ENCODE assay signal across 8 cellular contexts in genomic region chr1:210598135-210598652, GRCh38.
DNase-seq lines count a peak whose midpoint lies in the region; ATAC-seq and TF ChIP-seq lines count a peak whose summit lies in the region.

No MANE protein-coding gene starts in this region.

- peak overlapping the region; percentile 97 for H3K27ac Mint-ChIP-seq in osteocyte (ENCODE audit: unreplicated experiment)
- no peak overlapping the region for H3K27ac Mint-ChIP-seq in activated CD4-positive, alpha-beta T cell treated with anti-CD3 and anti-CD28 coated beads for 36 hours

- no peaks in the 10 kb centered on the region for H3K27me3 Mint-ChIP-seq in osteocyte (ENCODE audit: unreplicated experiment)
- peaks cover 4% of the 10 kb centered on the region for H3K27me3 Mint-ChIP-seq in activated CD4-positive, alpha-beta T cell treated with anti-CD3 and anti-CD28 coated beads for 36 hours

- TF ChIP-seq CTCF in coronary artery (IDR thresholded peaks at IDR 0.05), result no peak
- TF ChIP-seq CTCF in osteocyte (IDR thresholded peaks at IDR 0.05), result no peak

- DNase-seq in GM04503 (ENCODE audit: low read depth) (peak; percentile 95), M059J (ENCODE audit: low read depth) (peak; percentile 100), coronary artery (ENCODE audit: low spot score) (no peak), osteocyte (ENCODE audit: extremely low spot score, unreplicated experiment) (no peak), NCI-H1694 (lab: John Stamatoyannopoulos, UW) (no peak), NCI-H1105 (lab: John Stamatoyannopoulos, UW) (no peak)
- DNase-seq in stimulated activated naive CD4-positive, alpha-beta T cell treated with Interleukin-2 at 50 U/mL for 16 hours (lab: John Stamatoyannopoulos, UW), result no peak
- no peak for DNase-seq in activated CD4-positive, alpha-beta T cell treated with anti-CD3 and anti-CD28 coated beads for 36 hours

- H3K36me3 Mint-ChIP-seq in osteocyte (ENCODE audit: unreplicated experiment), result peaks cover 4% of the 10 kb centered on the region
- H3K36me3 Mint-ChIP-seq in activated CD4-positive, alpha-beta T cell treated with anti-CD3 and anti-CD28 coated beads for 36 hours (ENCODE audit: low read depth), result no peaks in the 10 kb centered on the region

- H3K9me3 Mint-ChIP-seq in osteocyte (ENCODE audit: unreplicated experiment), result peaks cover 6% of the 10 kb centered on the region
- no peaks in the 10 kb centered on the region for H3K9me3 Mint-ChIP-seq in activated CD4-positive, alpha-beta T cell treated with anti-CD3 and anti-CD28 coated beads for 36 hours (ENCODE audit: low read depth)

- no peak overlapping the region for H3K4me3 ChIP-seq in coronary artery

- intact Hi-C loops in activated CD4-positive, alpha-beta T cell treated with anti-CD3 and anti-CD28 coated beads for 36 hours (cut with DNase I, micrococcal nuclease), result no loop called here

- H3K4me1 Mint-ChIP-seq in osteocyte (ENCODE audit: unreplicated experiment), result peaks cover 26% of the 10 kb centered on the region
- H3K4me1 Mint-ChIP-seq in activated CD4-positive, alpha-beta T cell treated with anti-CD3 and anti-CD28 coated beads for 36 hours, result no peaks in the 10 kb centered on the region

- H3K4me3 Mint-ChIP-seq in osteocyte (ENCODE audit: unreplicated experiment), result no peak overlapping the region
- no peak overlapping the region for H3K4me3 Mint-ChIP-seq in activated CD4-positive, alpha-beta T cell treated with anti-CD3 and anti-CD28 coated beads for 36 hours

- POLR2A ChIA-PET in activated CD4-positive, alpha-beta T cell treated with anti-CD3 and anti-CD28 coated beads for 36 hours (lab: Charles Lee), result no interaction called here

- ATAC-seq in activated CD4-positive, alpha-beta T cell treated with anti-CD3 and anti-CD28 coated beads for 36 hours, result no peak

- H3K27ac ChIP-seq in coronary artery, result peak overlapping the region; percentile 15 to 86

- CTCF ChIA-PET in activated CD4-positive, alpha-beta T cell treated with anti-CD3 and anti-CD28 coated beads for 36 hours (lab: Charles Lee), result no interaction called here

Comparison
In these comparisons a context has a peak if more than half of its experiments do, and no peak if none do; other contexts are left out.
1. DNase-seq: peak in GM04503 (single experiment) and M059J (single experiment); none in coronary artery (single experiment), osteocyte (single experiment), stimulated activated naive CD4-positive, alpha-beta T cell treated with Interleukin-2 at 50 U/mL for 16 hours (single experiment), activated CD4-positive, alpha-beta T cell treated with anti-CD3 and anti-CD28 coated beads for 36 hours (single experiment), NCI-H1694 (single experiment) and NCI-H1105 (single experiment).